In genomic region chr13:41178040-41178439, GRCh38 we compare ENCODE assay signal across 17 cellular contexts. TPM values are rescaled to one million over a fixed set of nuclear protein-coding genes. Genes with fewer than 3 reads are reported as not detected.
DNase-seq lines count a peak whose midpoint lies in the region; ATAC-seq lines count a peak whose summit lies in the region.
"Had no signal": no experiment of that assay in that cellular context is flagged by ENCODE, and none has a peak within 500 bp of the region (broad histone marks: within the 10 kb centered on the region; RNA-seq: fewer than 3 reads in every experiment).

No MANE protein-coding gene starts in this region.

- peaks cover 15% of the 10 kb centered on the region for H3K36me3 Mint-ChIP-seq in natural killer cell treated with Interleukin-12 subunit alpha and Interleukin-12 subunit beta and Interleukin-15 and Interleukin-18, amount 100 ng/mL, for 72 hours

- ATAC-seq in stimulated activated naive CD8-positive, alpha-beta T cell treated with anti-CD3 and anti-CD28 coated beads, Interleukin-15, Interleukin-2, amounts not matched to agents 100 U/mL and 50 U/mL, for 24 hours = peak; percentile 22
- no peak for ATAC-seq in stimulated activated naive CD8-positive, alpha-beta T cell treated with anti-CD3 and anti-CD28 coated beads, Interleukin-15, amount 100 ng/mL, for 72 hours
- no peak for ATAC-seq in natural killer cell treated with Interleukin-12 subunit alpha and Interleukin-12 subunit beta and Interleukin-15 and Interleukin-18, amount 100 ng/mL, for 72 hours
- ATAC-seq in GM21526 (IDR thresholded peaks at IDR 0.05; ENCODE audit: low FRiP score, unreplicated experiment) (no peak), GM21786 (IDR thresholded peaks at IDR 0.05; ENCODE audit: unreplicated experiment) (no peak)
- ATAC-seq: Right ventricle myocardium inferior had no signal

- H3K9me3 Mint-ChIP-seq in stimulated activated naive CD8-positive, alpha-beta T cell treated with anti-CD3 and anti-CD28 coated beads, Interleukin-15, amount 100 ng/mL, for 72 hours = peaks cover 0 to 26% of the 10 kb centered on the region in 2 donors
- peaks cover 10% of the 10 kb centered on the region for H3K9me3 Mint-ChIP-seq in natural killer cell treated with Interleukin-12 subunit alpha and Interleukin-12 subunit beta and Interleukin-15 and Interleukin-18, amount 100 ng/mL, for 72 hours

- no peak for DNase-seq in stimulated activated naive CD8-positive, alpha-beta T cell treated with anti-CD3 and anti-CD28 coated beads, Interleukin-15, Interleukin-2, amounts not matched to agents 100 U/mL and 50 U/mL, for 24 hours
- DNase-seq in stimulated activated naive CD8-positive, alpha-beta T cell treated with anti-CD3 and anti-CD28 coated beads, Interleukin-15, amount 100 ng/mL, for 72 hours = no peak
- peak; percentile 48 for DNase-seq in amniotic epithelial cell (ENCODE audit: low read depth)
- DNase-seq in fibroblast of the conjunctiva (ENCODE audit: low read depth) = peak; percentile 32
- no peak for DNase-seq in NK-92 treated with Interleukin-12 subunit alpha and Interleukin-12 subunit beta, amount 100 ng/mL, for 24 hours (lab: John Stamatoyannopoulos, UW)
- DNase-seq in natural killer cell treated with Interleukin-12 subunit alpha and Interleukin-12 subunit beta and Interleukin-15 and Interleukin-18, amount 100 ng/mL, for 72 hours (ENCODE audit: low spot score) = no peak
- DNase-seq: activated CD4-positive, alpha-beta T cell treated with anti-CD3 and anti-CD28 coated beads, Interleukin-2, amount 10 ng/mL, durations not matched to agents 24 days and 14 days; anterior cingulate cortex; HFFc6; immature natural killer cell; NCI-H187 treated with DMSO at 0.1 percent for 48 hours; ovary; stimulated activated CD4-positive, alpha-beta T cell treated with anti-CD3 and anti-CD28 coated beads, Interleukin-12 subunit alpha, Interleukin-12 subunit beta, amount 100 ng/mL, for 4 hours had no signal

- H3K4me3 Mint-ChIP-seq in stimulated activated naive CD8-positive, alpha-beta T cell treated with anti-CD3 and anti-CD28 coated beads, Interleukin-15, amount 100 ng/mL, for 72 hours = no peak overlapping the region
- H3K4me3 Mint-ChIP-seq in natural killer cell treated with Interleukin-12 subunit alpha and Interleukin-12 subunit beta and Interleukin-15 and Interleukin-18, amount 100 ng/mL, for 72 hours = no peak overlapping the region
- H3K4me3 Mint-ChIP-seq: activated CD4-positive, alpha-beta T cell treated with anti-CD3 and anti-CD28 coated beads, Interleukin-2, amount 10 ng/mL, durations not matched to agents 24 days and 14 days; HFFc6; immature natural killer cell; mesothelial cell of epicardium had no signal

- peak overlapping the region in 1 of 2 donors; percentile 31 for H3K27ac Mint-ChIP-seq in stimulated activated naive CD8-positive, alpha-beta T cell treated with anti-CD3 and anti-CD28 coated beads, Interleukin-15, amount 100 ng/mL, for 72 hours
- H3K27ac Mint-ChIP-seq in natural killer cell treated with Interleukin-12 subunit alpha and Interleukin-12 subunit beta and Interleukin-15 and Interleukin-18, amount 100 ng/mL, for 72 hours = no peak overlapping the region
- H3K27ac Mint-ChIP-seq: activated CD4-positive, alpha-beta T cell treated with anti-CD3 and anti-CD28 coated beads, Interleukin-2, amount 10 ng/mL, durations not matched to agents 24 days and 14 days; HFFc6; immature natural killer cell; mesothelial cell of epicardium had no signal

- no peaks in the 10 kb centered on the region for H3K27me3 Mint-ChIP-seq in stimulated activated naive CD8-positive, alpha-beta T cell treated with anti-CD3 and anti-CD28 coated beads, Interleukin-15, amount 100 ng/mL, for 72 hours
- H3K27me3 Mint-ChIP-seq in natural killer cell treated with Interleukin-12 subunit alpha and Interleukin-12 subunit beta and Interleukin-15 and Interleukin-18, amount 100 ng/mL, for 72 hours = no peaks in the 10 kb centered on the region
- H3K27me3 Mint-ChIP-seq: activated CD4-positive, alpha-beta T cell treated with anti-CD3 and anti-CD28 coated beads, Interleukin-2, amount 10 ng/mL, durations not matched to agents 24 days and 14 days had no signal

- peaks cover 15% of the 10 kb centered on the region for H3K4me1 Mint-ChIP-seq in stimulated activated naive CD8-positive, alpha-beta T cell treated with anti-CD3 and anti-CD28 coated beads, Interleukin-15, amount 100 ng/mL, for 72 hours
- H3K4me1 Mint-ChIP-seq in natural killer cell treated with Interleukin-12 subunit alpha and Interleukin-12 subunit beta and Interleukin-15 and Interleukin-18, amount 100 ng/mL, for 72 hours (ENCODE audit: low read depth in 2 of 2) = peaks cover 0 to 4% of the 10 kb centered on the region in 2 donors
- H3K4me1 Mint-ChIP-seq: immature natural killer cell, mesothelial cell of epicardium had no signal

RNA-seq across cellular contexts. Expression of gene KBTBD7, which starts 16.3 kb away (rescaled TPM):
- 1 to 10 TPM; 4.1 to 5.3 TPM for total RNA-seq in natural killer cell treated with Interleukin-12 subunit alpha and Interleukin-12 subunit beta and Interleukin-15 and Interleukin-18, amount 100 ng/mL, for 72 hours

RNA-seq across cellular contexts. Expression of gene KBTBD6, which starts 45.4 kb away (rescaled TPM):
- total RNA-seq in natural killer cell treated with Interleukin-12 subunit alpha and Interleukin-12 subunit beta and Interleukin-15 and Interleukin-18, amount 100 ng/mL, for 72 hours = 1 to 10 TPM; 4.2 to 7.3 TPM

Comparison
In these comparisons a context has a peak if more than half of its experiments do, and no peak if none do; other contexts are left out.
1. DNase-seq: peak in amniotic epithelial cell (single experiment) and fibroblast of the conjunctiva (single experiment); none in stimulated activated naive CD8-positive, alpha-beta T cell treated with anti-CD3 and anti-CD28 coated beads, Interleukin-15, Interleukin-2, amounts not matched to agents 100 U/mL and 50 U/mL, for 24 hours (single experiment), stimulated activated naive CD8-positive, alpha-beta T cell treated with anti-CD3 and anti-CD28 coated beads, Interleukin-15, amount 100 ng/mL, for 72 hours (0 of 2), NK-92 treated with Interleukin-12 subunit alpha and Interleukin-12 subunit beta, amount 100 ng/mL, for 24 hours (single experiment) and natural killer cell treated with Interleukin-12 subunit alpha and Interleukin-12 subunit beta and Interleukin-15 and Interleukin-18, amount 100 ng/mL, for 72 hours (single experiment).